Comparison of ENCODE assay signal across 11 cellular contexts in the genomic region with DNA sequence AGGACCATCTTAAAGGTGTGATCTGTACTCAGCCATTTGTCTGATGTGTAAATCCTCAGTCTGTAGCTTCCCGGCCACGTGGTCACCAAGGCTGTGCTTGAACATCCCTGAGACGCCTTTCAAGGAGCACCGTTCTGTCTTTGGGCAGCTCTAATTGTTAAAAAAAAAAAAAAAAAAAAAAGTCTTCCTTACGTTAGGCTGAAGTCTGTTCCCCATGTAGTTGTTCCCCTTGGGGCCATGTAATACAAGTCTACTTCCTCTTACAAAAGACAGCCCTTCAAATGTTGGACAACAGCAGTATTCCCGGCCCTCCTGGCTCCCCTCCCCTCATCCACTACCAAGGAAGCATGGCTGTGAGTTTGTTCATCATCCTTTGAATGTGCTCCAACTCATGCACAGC.
"Had no signal": no experiment of that assay in that cellular context is flagged by ENCODE, and none has a peak within 500 bp of the region (broad histone marks: within the 10 kb centered on the region; RNA-seq: fewer than 3 reads in every experiment).

No MANE protein-coding gene starts in this region.

- H3K4me3 Mint-ChIP-seq: activated naive CD4-positive, alpha-beta T cell treated with anti-CD3 and anti-CD28 coated beads, Interleukin-2, amount 10 ng/mL, durations not matched to agents 7 days and 5 days had no signal

- H3K36me3 ChIP-seq: ascending aorta, ovary, stomach had no signal

- H3K36me3 Mint-ChIP-seq: activated naive CD4-positive, alpha-beta T cell treated with anti-CD3 and anti-CD28 coated beads, Interleukin-2, amount 10 ng/mL, durations not matched to agents 7 days and 5 days had no signal

- ATAC-seq: sciatic nerve had no signal

- H3K4me3 ChIP-seq: ascending aorta, ovary, stomach, testis had no signal

- H3K27me3 Mint-ChIP-seq: activated naive CD4-positive, alpha-beta T cell treated with anti-CD3 and anti-CD28 coated beads, Interleukin-2, amount 10 ng/mL, durations not matched to agents 7 days and 5 days had no signal

- H3K4me1 ChIP-seq: testis had no signal

- H3K27ac ChIP-seq: ascending aorta, stomach, testis had no signal

- DNase-seq: activated CD4-positive, CD25-positive, alpha-beta regulatory T cell treated with anti-CD3 and anti-CD28 coated beads, Interleukin-2, amount 50 U/mL, for 72 hours; activated naive CD4-positive, alpha-beta T cell treated with anti-CD3 and anti-CD28 coated beads, Interleukin-2, amount 10 ng/mL, durations not matched to agents 7 days and 5 days; foreskin fibroblast; hippocampal formation; ovary; stomach; T-helper 9 cell; testis had no signal

- H3K4me1 Mint-ChIP-seq: activated naive CD4-positive, alpha-beta T cell treated with anti-CD3 and anti-CD28 coated beads, Interleukin-2, amount 10 ng/mL, durations not matched to agents 7 days and 5 days had no signal

- H3K27ac Mint-ChIP-seq: activated naive CD4-positive, alpha-beta T cell treated with anti-CD3 and anti-CD28 coated beads, Interleukin-2, amount 10 ng/mL, durations not matched to agents 7 days and 5 days; activated T-helper 2 cell treated with anti-CD3 and anti-CD28 coated beads, Interferon-gamma antibody, Interleukin-2, Interleukin-4, amounts not matched to agents 10 μg/mL and 5 μg/mL and 100 μg/mL, durations not matched to agents 14 hours and 24 hours and 36 hours had no signal

- H3K9me3 Mint-ChIP-seq: activated naive CD4-positive, alpha-beta T cell treated with anti-CD3 and anti-CD28 coated beads, Interleukin-2, amount 10 ng/mL, durations not matched to agents 7 days and 5 days; activated T-helper 2 cell treated with anti-CD3 and anti-CD28 coated beads, Interferon-gamma antibody, Interleukin-2, Interleukin-4, amounts not matched to agents 10 μg/mL and 5 μg/mL and 100 μg/mL, durations not matched to agents 14 hours and 24 hours and 36 hours had no signal

- H3K27me3 ChIP-seq: ascending aorta, ovary, stomach, testis had no signal

- H3K9me3 ChIP-seq: ascending aorta, ovary, stomach, testis had no signal
